ENCODE assay signal across 25 cellular contexts in the genomic region with DNA sequence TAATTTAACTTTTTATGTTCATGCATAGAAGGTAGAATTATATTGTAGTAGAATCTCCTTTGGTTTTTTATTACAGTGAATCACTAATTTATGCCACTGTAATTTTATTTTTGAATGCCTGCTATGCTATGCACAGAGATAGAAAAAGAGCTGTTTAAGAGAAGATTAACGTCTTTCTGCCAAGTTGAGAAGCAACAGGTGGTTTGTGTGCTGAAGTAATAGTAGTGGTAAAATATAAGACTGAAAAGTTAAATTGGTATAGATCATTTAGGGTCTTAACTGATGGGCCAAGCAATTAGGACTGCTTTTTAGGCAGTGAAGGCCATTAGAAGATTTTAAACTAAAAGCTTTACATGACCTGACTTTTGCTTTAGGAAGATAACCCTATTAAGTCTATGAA.
"Had no signal": no experiment of that assay in that cellular context is flagged by ENCODE, and none has a peak within 500 bp of the region (broad histone marks: within the 10 kb centered on the region; RNA-seq: fewer than 3 reads in every experiment).

No MANE protein-coding gene starts in this region.

- ATAC-seq: effector memory CD8-positive, alpha-beta T cell; esophagus mucosa; gastroesophageal sphincter; heart left ventricle; left cardiac atrium; left lung; left ventricle myocardium superior; lower lobe of right lung; mucosa of descending colon had no signal

- DNase-seq: colonic mucosa; cortex of kidney; effector CD8-positive, alpha-beta T cell; effector memory CD8-positive, alpha-beta T cell; endodermal cell; erythroblast; esophagus squamous epithelium; foreskin fibroblast; heart left ventricle; hypothalamus; immature natural killer cell; left cardiac atrium; left lung; left ventricle myocardium superior; lower lobe of right lung; mesenchymal stem cell; mucosa of descending colon; naive B cell had no signal

- H3K79me2 ChIP-seq: hepatocyte had no signal

- H3K4me1 ChIP-seq: colonic mucosa, esophagus squamous epithelium, gastroesophageal sphincter, heart left ventricle, left lung, lower lobe of right lung had no signal

- H3K9me3 ChIP-seq: colonic mucosa, esophagus squamous epithelium, gastroesophageal sphincter, heart left ventricle, left lung, lower lobe of right lung, mucosa of descending colon had no signal

- H3K36me3 ChIP-seq: colonic mucosa, esophagus squamous epithelium, gastroesophageal sphincter, heart left ventricle, left lung, lower lobe of right lung had no signal

- FAIRE-seq: endometrium, frontal cortex, keratinocyte had no signal

- H3K4me3 ChIP-seq: colonic mucosa, esophagus squamous epithelium, gastroesophageal sphincter, heart left ventricle, hepatocyte, left lung, lower lobe of right lung, mucosa of descending colon had no signal

- H3K27me3 ChIP-seq: colonic mucosa, esophagus squamous epithelium, gastroesophageal sphincter, heart left ventricle, hepatocyte, left lung had no signal

- H3K4me2 ChIP-seq: hepatocyte had no signal

- H2AFZ ChIP-seq: hepatocyte had no signal

- H3K27ac ChIP-seq: colonic mucosa, epithelial cell of prostate, esophagus squamous epithelium, gastroesophageal sphincter, heart left ventricle, hepatocyte, left lung, lower lobe of right lung had no signal
